Comparison of ENCODE assay signal across 9 cellular contexts in genomic region chr1:16172964-16173446, GRCh38. TPM values are rescaled to one million over a fixed set of nuclear protein-coding genes. Genes with fewer than 3 reads are reported as not detected.
DNase-seq lines count a peak whose midpoint lies in the region; ATAC-seq and TF ChIP-seq lines count a peak whose summit lies in the region.
"Had no signal": no experiment of that assay in that cellular context is flagged by ENCODE, and none has a peak within 500 bp of the region (broad histone marks: within the 10 kb centered on the region; RNA-seq: fewer than 3 reads in every experiment).

No MANE protein-coding gene starts in this region.

- H3K79me2 ChIP-seq in ACC112 (ENCODE audit: control insufficient read depth, insufficient read depth, low read length, unreplicated experiment) = no peaks in the 10 kb centered on the region

- H4K91ac ChIP-seq in mesenchymal stem cell (ENCODE audit: low read length) = peak overlapping the region; percentile 94

- H3K14ac ChIP-seq in mesenchymal stem cell (ENCODE audit: low read length in 2 of 2) = peak overlapping the region in 1 of 2 experiments; percentile 79

- H2AFZ ChIP-seq in ACC112 (ENCODE audit: low read length, unreplicated experiment) (no peak overlapping the region), mesenchymal stem cell (ENCODE audit: low read depth, low read length) (no peak overlapping the region)

- peak overlapping the region; percentile 86 to 93 for H3K18ac ChIP-seq in mesenchymal stem cell (ENCODE audit: low read depth in 1 of 2, low read length in 2 of 2)

- H3K9me3 ChIP-seq in breast epithelium (no peaks in the 10 kb centered on the region), mesenchymal stem cell (ENCODE audit: control insufficient read depth, low read length) (no peaks in the 10 kb centered on the region)

- peak overlapping the region; percentile 55 for H3K9ac ChIP-seq in mesenchymal stem cell (ENCODE audit: low read length)

- peak overlapping the region; percentile 97 for H2AK5ac ChIP-seq in mesenchymal stem cell (ENCODE audit: low read length, severe bottlenecking)

- TF ChIP-seq POLR2A in breast epithelium (IDR thresholded peaks at IDR 0.05) = no peak

- H3K27ac ChIP-seq in ACC112 (ENCODE audit: low read depth, low read length) = peak overlapping the region; percentile 85
- H3K27ac ChIP-seq in breast epithelium = peak overlapping the region; percentile 95 to 96
- peak overlapping the region; percentile 3 for H3K27ac ChIP-seq in mesenchymal stem cell (ENCODE audit: low read length, poor library complexity, severe bottlenecking)

- H3K4ac ChIP-seq in mesenchymal stem cell (ENCODE audit: low read depth in 1 of 2, low read length in 2 of 2) = peak overlapping the region; percentile 56 to 88

- H2BK15ac ChIP-seq in mesenchymal stem cell (ENCODE audit: low read depth, poor library complexity, severe bottlenecking) = peak overlapping the region; percentile 98

- peaks cover 45% of the 10 kb centered on the region for H3K4me1 ChIP-seq in ACC112 (ENCODE audit: control insufficient read depth, insufficient read depth, low read length, unreplicated experiment)
- H3K4me1 ChIP-seq in breast epithelium = peaks cover 16 to 40% of the 10 kb centered on the region in 2 donors
- peaks cover 53% of the 10 kb centered on the region for H3K4me1 ChIP-seq in mesenchymal stem cell (ENCODE audit: control insufficient read depth, insufficient read depth, low read depth, low read length)

- intact Hi-C loops in breast epithelium (cut with DNase I; ENCODE audit: low total_unique reads) = no loop called here

- H3K4me2 ChIP-seq in mesenchymal stem cell (ENCODE audit: low read length, poor library complexity, severe bottlenecking) = no peak overlapping the region

- ATAC-seq in GM19395 (IDR thresholded peaks at IDR 0.05; ENCODE audit: unreplicated experiment) = no peak

- peak; percentile 77 for DNase-seq in MV-4-11 (lab: John Stamatoyannopoulos, UW)
- no peak for DNase-seq in breast epithelium (ENCODE audit: low spot score in 2 of 2)
- peak; percentile 74 for DNase-seq in mesenchymal stem cell
- DNase-seq in stimulated activated CD4-positive, alpha-beta T cell treated with anti-CD3 and anti-CD28 coated beads, Interleukin-4, amount 100 ng/mL, for 4 hours = no peak
- no peak for DNase-seq in NCI-H1105 treated with DMSO at 0.1 percent for 48 hours (lab: John Stamatoyannopoulos, UW)
- DNase-seq in T-helper 2 cell = no peak
- DNase-seq: occipital lobe had no signal

- H3K79me1 ChIP-seq in mesenchymal stem cell (replicated peaks; ENCODE audit: low read length, poor library complexity, severe bottlenecking) = peaks cover 2% of the 10 kb centered on the region

- no peaks in the 10 kb centered on the region for H3K36me3 ChIP-seq in ACC112 (ENCODE audit: insufficient read depth, low read length)
- no peaks in the 10 kb centered on the region for H3K36me3 ChIP-seq in breast epithelium
- H3K36me3 ChIP-seq in mesenchymal stem cell (ENCODE audit: control insufficient read depth in 1 of 2, insufficient read depth in 2 of 2, low read depth in 1 of 2, low read length in 2 of 2) = no peaks in the 10 kb centered on the region

- peak overlapping the region; percentile 60 to 99 for H2BK12ac ChIP-seq in mesenchymal stem cell (ENCODE audit: low read length in 2 of 2)

- peak overlapping the region; percentile 70 for H4K8ac ChIP-seq in mesenchymal stem cell (ENCODE audit: low read length)

- peak overlapping the region in 1 of 2 experiments; percentile 34 for H3K23ac ChIP-seq in mesenchymal stem cell (ENCODE audit: low read length in 2 of 2)

- 62% methylated on average over 12 of the region's 14 CpGs for whole genome bisulfite sequencing in mesenchymal stem cell

- peak overlapping the region; percentile 21 for H2BK5ac ChIP-seq in mesenchymal stem cell (ENCODE audit: low read depth, low read length, poor library complexity, severe bottlenecking)

- H2BK120ac ChIP-seq in mesenchymal stem cell (ENCODE audit: low read depth, low read length) = peak overlapping the region; percentile 80

- no peak for TF ChIP-seq CTCF in breast epithelium (IDR thresholded peaks at IDR 0.05)

- H3K27me3 ChIP-seq in ACC112 (ENCODE audit: insufficient read depth, low read length) (no peaks in the 10 kb centered on the region), breast epithelium (no peaks in the 10 kb centered on the region), mesenchymal stem cell (ENCODE audit: control insufficient read depth in 1 of 2, insufficient read depth in 1 of 2, low read length in 2 of 2) (peaks cover 0 to 10% of the 10 kb centered on the region in 2 experiments)

- H3K4me3 ChIP-seq in ACC112 (ENCODE audit: low read depth, low read length) (peak overlapping the region; percentile 13; the same call in 1 of the 2 replicates), breast epithelium (no peak overlapping the region), mesenchymal stem cell (ENCODE audit: insufficient read depth in 1 of 2, low read depth in 1 of 2, low read length in 2 of 2) (no peak overlapping the region)

RNA-seq across cellular contexts. Expression of gene EPHA2, which starts 17.1 kb away (rescaled TPM):
- total RNA-seq in breast epithelium = 10 to 100 TPM in 2 of 3 donors, 1 to 10 TPM in 1; 5.8 to 18.4 (median 16.7) TPM
- polyA plus RNA-seq in mesenchymal stem cell (2013, experiment 1 of 2) = 31.9 TPM
- 31.0 TPM for polyA plus RNA-seq in mesenchymal stem cell (2013, experiment 2 of 2)

RNA-seq across cellular contexts. Expression of gene ARHGEF19, which starts 39.4 kb away (rescaled TPM):
- 10 to 100 TPM in 2 of 3 donors, 1 to 10 TPM in 1; 7.5 to 18.0 (median 12.9) TPM for total RNA-seq in breast epithelium
- 4.5 TPM for polyA plus RNA-seq in mesenchymal stem cell (2013, experiment 1 of 2)
- polyA plus RNA-seq in mesenchymal stem cell (2013, experiment 2 of 2) = 4.5 TPM

Comparison
In these comparisons a context has a peak if more than half of its experiments do, and no peak if none do; other contexts are left out.
1. H3K27ac ChIP-seq: peak in every context shown above with its lines; median percentile 96 in breast epithelium; 85 in ACC112; 3 in mesenchymal stem cell.
2. DNase-seq: peak in MV-4-11 (single experiment) and mesenchymal stem cell (single experiment); none in breast epithelium (0 of 2), stimulated activated CD4-positive, alpha-beta T cell treated with anti-CD3 and anti-CD28 coated beads, Interleukin-4, amount 100 ng/mL, for 4 hours (0 of 2), NCI-H1105 treated with DMSO at 0.1 percent for 48 hours (single experiment) and T-helper 2 cell (0 of 5).